ENCODE assay signal across 8 cellular contexts in the genomic region with DNA sequence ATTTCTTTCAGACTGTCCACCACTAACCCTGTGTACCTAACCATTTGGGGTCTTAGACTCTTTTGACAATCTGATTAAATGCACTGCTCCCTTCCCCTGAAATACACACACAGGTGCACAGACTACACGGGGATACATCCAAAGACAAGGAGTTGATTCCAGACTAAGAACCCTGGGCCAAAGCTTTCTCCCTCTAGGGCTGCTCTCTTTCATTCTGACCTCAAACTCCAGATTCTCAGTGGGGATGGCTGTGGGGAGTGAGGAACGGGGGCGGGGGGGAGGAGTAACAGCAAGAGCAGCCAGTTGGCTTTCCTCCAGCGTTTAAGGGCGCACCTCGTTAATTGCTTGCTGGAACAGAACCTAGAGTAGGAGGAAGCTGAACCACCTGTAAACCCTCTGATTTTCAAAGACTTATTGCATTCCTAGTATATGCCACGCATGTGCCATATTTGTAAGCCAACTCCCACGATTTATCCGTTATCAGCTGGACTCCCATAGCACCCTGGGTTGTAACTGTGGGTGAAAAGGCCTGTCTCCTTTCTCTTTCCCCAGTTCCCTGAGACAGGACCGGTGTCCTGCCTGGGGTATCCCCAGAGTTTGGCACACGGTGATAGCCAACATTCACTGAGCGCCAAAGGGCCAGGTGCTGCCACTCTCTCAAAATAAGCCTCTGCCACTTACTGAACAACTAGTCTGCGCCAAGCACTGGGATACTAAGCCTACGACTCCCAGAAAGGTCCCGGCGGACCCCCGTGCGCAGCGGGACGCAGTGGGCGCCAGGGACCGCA. TPM values are rescaled to one million over a fixed set of nuclear protein-coding genes. Genes with fewer than 3 reads are reported as not detected.
DNase-seq lines count a peak whose midpoint lies in the region; ATAC-seq and TF ChIP-seq lines count a peak whose summit lies in the region.

No MANE protein-coding gene starts in this region.

- no peak for ATAC-seq in HG03159 (IDR thresholded peaks at IDR 0.05; ENCODE audit: unreplicated experiment)

- H3K27me3 Mint-ChIP-seq in activated naive CD4-positive, alpha-beta T cell treated with anti-CD3 and anti-CD28 coated beads for 36 hours (ENCODE audit: low read depth): no peaks in the 10 kb centered on the region
- peaks cover 6% of the 10 kb centered on the region for H3K27me3 Mint-ChIP-seq in glutamatergic neuron (ENCODE audit: unreplicated experiment)
- no peaks in the 10 kb centered on the region for H3K27me3 Mint-ChIP-seq in progenitor cell of endocrine pancreas

- H3K4me1 Mint-ChIP-seq in activated naive CD4-positive, alpha-beta T cell treated with anti-CD3 and anti-CD28 coated beads for 36 hours (ENCODE audit: low read depth): peaks cover 59% of the 10 kb centered on the region
- peaks cover 36% of the 10 kb centered on the region for H3K4me1 Mint-ChIP-seq in glutamatergic neuron (ENCODE audit: low read depth, unreplicated experiment)
- H3K4me1 Mint-ChIP-seq in progenitor cell of endocrine pancreas (ENCODE audit: low read depth): peaks cover 44% of the 10 kb centered on the region

- CTCF ChIA-PET in activated naive CD4-positive, alpha-beta T cell treated with anti-CD3 and anti-CD28 coated beads for 36 hours (lab: Charles Lee): no interaction called here

- DNase-seq in GM20000 (ENCODE audit: low spot score): peak; percentile 49
- peak; percentile 78 for DNase-seq in NCI-H2171 treated with DMSO at 0.1 percent for 48 hours (lab: John Stamatoyannopoulos, UW)
- peak; percentile 50 for DNase-seq in activated naive CD4-positive, alpha-beta T cell treated with anti-CD3 and anti-CD28 coated beads for 36 hours
- no peak for DNase-seq in glutamatergic neuron
- no peak for DNase-seq in progenitor cell of endocrine pancreas (ENCODE audit: low spot score, unreplicated experiment)
- no peak for DNase-seq in NOMO-1 treated with dmso at 0.1 percent for 144 hours (lab: John Stamatoyannopoulos, UW; ENCODE audit: unreplicated experiment)
- no peak for DNase-seq in inferior parietal cortex (ENCODE audit: extremely low spot score)

- H3K36me3 Mint-ChIP-seq in activated naive CD4-positive, alpha-beta T cell treated with anti-CD3 and anti-CD28 coated beads for 36 hours (ENCODE audit: low read depth): peaks cover 15% of the 10 kb centered on the region
- H3K36me3 Mint-ChIP-seq in glutamatergic neuron (ENCODE audit: unreplicated experiment): no peaks in the 10 kb centered on the region
- peaks cover 9% of the 10 kb centered on the region for H3K36me3 Mint-ChIP-seq in progenitor cell of endocrine pancreas (ENCODE audit: insufficient read depth)

- TF ChIP-seq CTCF in GM20000 (IDR thresholded peaks at IDR 0.05; ENCODE audit: extremely low read depth, missing control alignments) (no peak), glutamatergic neuron (IDR thresholded peaks at IDR 0.05; ENCODE audit: partially characterized antibody, unreplicated experiment) (no peak), progenitor cell of endocrine pancreas (IDR thresholded peaks at IDR 0.05; ENCODE audit: unreplicated experiment) (no peak)

- peak overlapping the region; percentile 99 for H3K4me3 Mint-ChIP-seq in activated naive CD4-positive, alpha-beta T cell treated with anti-CD3 and anti-CD28 coated beads for 36 hours
- peak overlapping the region; percentile 99 for H3K4me3 Mint-ChIP-seq in glutamatergic neuron (ENCODE audit: unreplicated experiment)
- H3K4me3 Mint-ChIP-seq in progenitor cell of endocrine pancreas (ENCODE audit: low read depth): peak overlapping the region; percentile 100

- H3K9me3 Mint-ChIP-seq in activated naive CD4-positive, alpha-beta T cell treated with anti-CD3 and anti-CD28 coated beads for 36 hours: no peaks in the 10 kb centered on the region
- H3K9me3 Mint-ChIP-seq in glutamatergic neuron (ENCODE audit: unreplicated experiment) (peaks cover 18% of the 10 kb centered on the region), progenitor cell of endocrine pancreas (ENCODE audit: low read depth) (no peaks in the 10 kb centered on the region)

- peak overlapping the region; percentile 59 for H3K27ac Mint-ChIP-seq in activated naive CD4-positive, alpha-beta T cell treated with anti-CD3 and anti-CD28 coated beads for 36 hours
- H3K27ac Mint-ChIP-seq in glutamatergic neuron (ENCODE audit: unreplicated experiment): peak overlapping the region; percentile 97
- peak overlapping the region; percentile 97 for H3K27ac Mint-ChIP-seq in progenitor cell of endocrine pancreas

- intact Hi-C loops in activated naive CD4-positive, alpha-beta T cell treated with anti-CD3 and anti-CD28 coated beads for 36 hours (cut with micrococcal nuclease): loop anchor here (1.0 to 5.0 kb wide), 4 partner anchors 153 to 745 kb away; a partner anchor contains a TSS

RNA-seq across cellular contexts. Expression of a gene that starts 0.9 kb away (rescaled TPM):
- total RNA-seq in activated naive CD4-positive, alpha-beta T cell treated with anti-CD3 and anti-CD28 coated beads for 36 hours: 1 to 10 TPM; 7.1 to 7.9 TPM
- total RNA-seq in glutamatergic neuron (ENCODE audit: unreplicated experiment) (83.2 TPM), progenitor cell of endocrine pancreas (28.6 and 29.2 TPM in 2 replicates)

RNA-seq across cellular contexts. Expression of a gene that starts 1.1 kb away (rescaled TPM):
- total RNA-seq in activated naive CD4-positive, alpha-beta T cell treated with anti-CD3 and anti-CD28 coated beads for 36 hours: 10 to 100 TPM; 11.3 to 11.6 TPM
- total RNA-seq in glutamatergic neuron (ENCODE audit: unreplicated experiment) (94.3 TPM), progenitor cell of endocrine pancreas (44.1 and 44.3 TPM in 2 replicates)

RNA-seq across cellular contexts. Expression of a gene that starts 42.7 kb away (rescaled TPM):
- total RNA-seq in activated naive CD4-positive, alpha-beta T cell treated with anti-CD3 and anti-CD28 coated beads for 36 hours: not detected
- total RNA-seq in glutamatergic neuron (ENCODE audit: unreplicated experiment) (not detected), progenitor cell of endocrine pancreas (not detected in 2 replicates)

RNA-seq across cellular contexts. Expression of a gene that starts 42.9 kb away (rescaled TPM):
- total RNA-seq in activated naive CD4-positive, alpha-beta T cell treated with anti-CD3 and anti-CD28 coated beads for 36 hours: not detected
- total RNA-seq in glutamatergic neuron (ENCODE audit: unreplicated experiment) (not detected), progenitor cell of endocrine pancreas (0.67 TPM in 1 of 2 replicates, not detected in the other)

RNA-seq across cellular contexts. Expression of a gene that starts 53.9 kb away (rescaled TPM):
- total RNA-seq in activated naive CD4-positive, alpha-beta T cell treated with anti-CD3 and anti-CD28 coated beads for 36 hours: not detected
- total RNA-seq in glutamatergic neuron (ENCODE audit: unreplicated experiment) (not detected), progenitor cell of endocrine pancreas (5.3 and 9.1 TPM in 2 replicates)

Comparison
In these comparisons a context has a peak if more than half of its experiments do, and no peak if none do; other contexts are left out.
1. DNase-seq: peak in GM20000 (single experiment), NCI-H2171 treated with DMSO at 0.1 percent for 48 hours (single experiment) and activated naive CD4-positive, alpha-beta T cell treated with anti-CD3 and anti-CD28 coated beads for 36 hours (single experiment); none in glutamatergic neuron (single experiment), progenitor cell of endocrine pancreas (single experiment), NOMO-1 treated with dmso at 0.1 percent for 144 hours (single experiment) and inferior parietal cortex (single experiment).
2. Peak in every context shown above with its lines, with median percentiles within 50 percentile points of each other: H3K27ac Mint-ChIP-seq and H3K4me3 Mint-ChIP-seq.